1 cellular context compared by ENCODE assay signal in genomic region chr13:41310963-41311606, GRCh38.
A peak's percentile ranks its signal among the peaks of the same experiment; 100 is the strongest.
TF ChIP-seq lines count a peak whose summit lies in the region.

Gene NAA16 (plus strand): TSS chr13:41311267. CDS start chr13:41311529, 262 bp downstream.

TF ChIP-seq in HepG2, 621 proteins besides CTCF, POLR2A, EP300 and RAD21 (continued from another document and continues in another):
- TF ChIP-seq ZNF790 (CRISPR knock-in tag; IDR thresholded peaks at IDR 0.05; ENCODE audit: borderline replicate concordance) (no peak), RBFOX2 (IDR thresholded peaks at IDR 0.05; ENCODE audit: low read depth, low read length) (peak; percentile 91), ZNF441 (CRISPR knock-in tag; IDR thresholded peaks at IDR 0.05; ENCODE audit: borderline replicate concordance) (peak; percentile 65; the same call in 1 of the 2 replicates), REPIN1 (CRISPR knock-in tag; IDR thresholded peaks at IDR 0.05; ENCODE audit: borderline replicate concordance, low read depth) (0 out of 2 replicates have a peak, but pooled peaks have one; percentile 51), SRSF1 (optimal IDR thresholded peaks at IDR 0.05; ENCODE audit: low read depth, low read length) (peak; percentile 44), NFIB (CRISPR knock-in tag; IDR thresholded peaks at IDR 0.05; ENCODE audit: borderline replicate concordance) (no peak), ZC3H4 (CRISPR knock-in tag; IDR thresholded peaks at IDR 0.05; ENCODE audit: borderline replicate concordance) (no peak), ZNF562 (CRISPR knock-in tag; IDR thresholded peaks at IDR 0.05; ENCODE audit: borderline replicate concordance) (no peak), ZNF652 (CRISPR knock-in tag; IDR thresholded peaks at IDR 0.05; ENCODE audit: borderline replicate concordance, low read depth) (0 out of 2 replicates have a peak, but pooled peaks have one; percentile 25), KDM3A (CRISPR knock-in tag; IDR thresholded peaks at IDR 0.05; ENCODE audit: low read depth) (peak; percentile 73; the same call in 1 of the 2 replicates), ZNF878 (CRISPR knock-in tag; IDR thresholded peaks at IDR 0.05) (0 out of 2 replicates have a peak, but pooled peaks have one; percentile 36), RFX5 (IDR thresholded peaks at IDR 0.05; ENCODE audit: low read depth, low read length) (no peak), ZNF160 (CRISPR knock-in tag; IDR thresholded peaks at IDR 0.05) (peak; percentile 54; the same call in 1 of the 2 replicates), YEATS2 (CRISPR knock-in tag; IDR thresholded peaks at IDR 0.05; ENCODE audit: borderline replicate concordance) (0 out of 2 replicates have a peak, but pooled peaks have one; percentile 59), GATAD1 (CRISPR knock-in tag; IDR thresholded peaks at IDR 0.05) (peak; percentile 79), FOXA3 (CRISPR knock-in tag; IDR thresholded peaks at IDR 0.05) (no peak), RFXAP (CRISPR knock-in tag; IDR thresholded peaks at IDR 0.05; ENCODE audit: borderline replicate concordance) (peak; percentile 21; the same call in 1 of the 2 replicates), ZNF687 (CRISPR knock-in tag; IDR thresholded peaks at IDR 0.05) (peak; percentile 86), MTF2 (CRISPR knock-in tag; IDR thresholded peaks at IDR 0.05; ENCODE audit: borderline replicate concordance) (no peak), ATF7-NPFF (CRISPR knock-in tag; IDR thresholded peaks at IDR 0.05; ENCODE audit: low read depth) (no peak), ARNT2 (CRISPR knock-in tag; IDR thresholded peaks at IDR 0.05; ENCODE audit: low read depth) (no peak), EEA1 (CRISPR knock-in tag; IDR thresholded peaks at IDR 0.05; ENCODE audit: borderline replicate concordance) (0 out of 2 replicates have a peak, but pooled peaks have one; percentile 59), NCOA1 (CRISPR knock-in tag; IDR thresholded peaks at IDR 0.05) (0 out of 2 replicates have a peak, but pooled peaks have one; percentile 41), GATA4 (IDR thresholded peaks at IDR 0.05; ENCODE audit: borderline replicate concordance, low read depth) (0 out of 2 replicates have a peak, but pooled peaks have one; percentile 20), IKZF4 (CRISPR knock-in tag; IDR thresholded peaks at IDR 0.05; ENCODE audit: borderline replicate concordance, low read depth, not compliant biosample characterization) (no peak), ZBTB7A (CRISPR knock-in tag; IDR thresholded peaks at IDR 0.05) (peak; percentile 66; the same call in 1 of the 2 replicates), ZNF556 (CRISPR knock-in tag; IDR thresholded peaks at IDR 0.05; ENCODE audit: borderline replicate concordance) (peak; percentile 57; the same call in 1 of the 2 replicates), PRDM4 (CRISPR knock-in tag; IDR thresholded peaks at IDR 0.05; ENCODE audit: borderline replicate concordance) (no peak), ZNF704 (CRISPR knock-in tag; IDR thresholded peaks at IDR 0.05; ENCODE audit: borderline replicate concordance) (0 out of 2 replicates have a peak, but pooled peaks have one; percentile 28), ZXDC (CRISPR knock-in tag; IDR thresholded peaks at IDR 0.05) (peak; percentile 87; the same call in 1 of the 2 replicates), ZNF230 (CRISPR knock-in tag; IDR thresholded peaks at IDR 0.05) (no peak; the same call in 1 of the 2 replicates), TBX2 (CRISPR knock-in tag; IDR thresholded peaks at IDR 0.05; ENCODE audit: borderline replicate concordance) (peak; percentile 82), NFE2 (CRISPR knock-in tag; IDR thresholded peaks at IDR 0.05) (no peak), SCMH1 (CRISPR knock-in tag; IDR thresholded peaks at IDR 0.05; ENCODE audit: borderline replicate concordance) (no peak), ZNF143 (CRISPR knock-in tag; IDR thresholded peaks at IDR 0.05) (peak; percentile 41; the same call in 1 of the 2 replicates), ZNF616 (CRISPR knock-in tag; IDR thresholded peaks at IDR 0.05; ENCODE audit: low read depth) (0 out of 2 replicates have a peak, but pooled peaks have one; percentile 51), ZNF138 (CRISPR knock-in tag; IDR thresholded peaks at IDR 0.05; ENCODE audit: low read depth) (peak; percentile 56; the same call in 1 of the 2 replicates), ZFX (CRISPR knock-in tag; IDR thresholded peaks at IDR 0.05; ENCODE audit: low read depth) (peak; percentile 58), TAF1 (CRISPR knock-in tag; IDR thresholded peaks at IDR 0.05) (peak; percentile 88), ZNF235 (CRISPR knock-in tag; IDR thresholded peaks at IDR 0.05; ENCODE audit: borderline replicate concordance) (no peak), ZNF510 (CRISPR knock-in tag; IDR thresholded peaks at IDR 0.05; ENCODE audit: low read depth) (no peak)
- TF ChIP-seq, protein P1, sequence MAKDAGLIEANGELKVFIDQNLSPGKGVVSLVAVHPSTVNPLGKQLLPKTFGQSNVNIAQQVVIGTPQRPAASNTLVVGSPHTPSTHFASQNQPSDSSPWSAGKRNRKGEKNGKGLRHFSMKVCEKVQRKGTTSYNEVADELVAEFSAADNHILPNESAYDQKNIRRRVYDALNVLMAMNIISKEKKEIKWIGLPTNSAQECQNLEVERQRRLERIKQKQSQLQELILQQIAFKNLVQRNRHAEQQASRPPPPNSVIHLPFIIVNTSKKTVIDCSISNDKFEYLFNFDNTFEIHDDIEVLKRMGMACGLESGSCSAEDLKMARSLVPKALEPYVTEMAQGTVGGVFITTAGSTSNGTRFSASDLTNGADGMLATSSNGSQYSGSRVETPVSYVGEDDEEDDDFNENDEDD (CRISPR knock-in tag; IDR thresholded peaks at IDR 0.05; ENCODE audit: borderline replicate concordance), result peak; percentile 88; the same call in 1 of the 2 replicates
- TF ChIP-seq, protein P2, sequence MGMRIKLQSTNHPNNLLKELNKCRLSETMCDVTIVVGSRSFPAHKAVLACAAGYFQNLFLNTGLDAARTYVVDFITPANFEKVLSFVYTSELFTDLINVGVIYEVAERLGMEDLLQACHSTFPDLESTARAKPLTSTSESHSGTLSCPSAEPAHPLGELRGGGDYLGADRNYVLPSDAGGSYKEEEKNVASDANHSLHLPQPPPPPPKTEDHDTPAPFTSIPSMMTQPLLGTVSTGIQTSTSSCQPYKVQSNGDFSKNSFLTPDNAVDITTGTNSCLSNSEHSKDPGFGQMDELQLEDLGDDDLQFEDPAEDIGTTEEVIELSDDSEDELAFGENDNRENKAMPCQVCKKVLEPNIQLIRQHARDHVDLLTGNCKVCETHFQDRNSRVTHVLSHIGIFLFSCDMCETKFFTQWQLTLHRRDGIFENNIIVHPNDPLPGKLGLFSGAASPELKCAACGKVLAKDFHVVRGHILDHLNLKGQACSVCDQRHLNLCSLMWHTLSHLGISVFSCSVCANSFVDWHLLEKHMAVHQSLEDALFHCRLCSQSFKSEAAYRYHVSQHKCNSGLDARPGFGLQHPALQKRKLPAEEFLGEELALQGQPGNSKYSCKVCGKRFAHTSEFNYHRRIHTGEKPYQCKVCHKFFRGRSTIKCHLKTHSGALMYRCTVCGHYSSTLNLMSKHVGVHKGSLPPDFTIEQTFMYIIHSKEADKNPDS (CRISPR knock-in tag; IDR thresholded peaks at IDR 0.05), result no peak
- TF ChIP-seq, protein P3, sequence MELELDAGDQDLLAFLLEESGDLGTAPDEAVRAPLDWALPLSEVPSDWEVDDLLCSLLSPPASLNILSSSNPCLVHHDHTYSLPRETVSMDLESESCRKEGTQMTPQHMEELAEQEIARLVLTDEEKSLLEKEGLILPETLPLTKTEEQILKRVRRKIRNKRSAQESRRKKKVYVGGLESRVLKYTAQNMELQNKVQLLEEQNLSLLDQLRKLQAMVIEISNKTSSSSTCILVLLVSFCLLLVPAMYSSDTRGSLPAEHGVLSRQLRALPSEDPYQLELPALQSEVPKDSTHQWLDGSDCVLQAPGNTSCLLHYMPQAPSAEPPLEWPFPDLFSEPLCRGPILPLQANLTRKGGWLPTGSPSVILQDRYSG (CRISPR knock-in tag; IDR thresholded peaks at IDR 0.05), result peak; percentile 40
- TF ChIP-seq, protein P4, sequence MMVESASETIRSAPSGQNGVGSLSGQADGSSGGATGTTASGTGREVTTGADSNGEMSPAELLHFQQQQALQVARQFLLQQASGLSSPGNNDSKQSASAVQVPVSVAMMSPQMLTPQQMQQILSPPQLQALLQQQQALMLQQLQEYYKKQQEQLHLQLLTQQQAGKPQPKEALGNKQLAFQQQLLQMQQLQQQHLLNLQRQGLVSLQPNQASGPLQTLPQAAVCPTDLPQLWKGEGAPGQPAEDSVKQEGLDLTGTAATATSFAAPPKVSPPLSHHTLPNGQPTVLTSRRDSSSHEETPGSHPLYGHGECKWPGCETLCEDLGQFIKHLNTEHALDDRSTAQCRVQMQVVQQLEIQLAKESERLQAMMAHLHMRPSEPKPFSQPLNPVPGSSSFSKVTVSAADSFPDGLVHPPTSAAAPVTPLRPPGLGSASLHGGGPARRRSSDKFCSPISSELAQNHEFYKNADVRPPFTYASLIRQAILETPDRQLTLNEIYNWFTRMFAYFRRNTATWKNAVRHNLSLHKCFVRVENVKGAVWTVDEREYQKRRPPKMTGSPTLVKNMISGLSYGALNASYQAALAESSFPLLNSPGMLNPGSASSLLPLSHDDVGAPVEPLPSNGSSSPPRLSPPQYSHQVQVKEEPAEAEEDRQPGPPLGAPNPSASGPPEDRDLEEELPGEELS (CRISPR knock-in tag; IDR thresholded peaks at IDR 0.05), result no peak; the same call in 1 of the 2 replicates
